Comparison of ENCODE assay signal across 8 cellular contexts in genomic region chr7:6447589-6448210, GRCh38. TPM values are rescaled to one million over a fixed set of nuclear protein-coding genes. Genes with fewer than 3 reads are reported as not detected.
DNase-seq lines count a peak whose midpoint lies in the region; ATAC-seq lines count a peak whose summit lies in the region.

DAGLB (minus strand) TSS chr7:6447954; CDS start chr7:6447842, 112 bp downstream.

- H3K36me3 Mint-ChIP-seq in IgD-negative memory B cell = no peaks in the 10 kb centered on the region

- peak within 1 kb of the TSS; percentile 98 to 99 (median 98) for H3K27ac Mint-ChIP-seq in IgD-negative memory B cell

- peak within 1 kb of the TSS; percentile 95 to 100 (median 97) for H3K4me3 Mint-ChIP-seq in IgD-negative memory B cell

- H3K27me3 Mint-ChIP-seq in IgD-negative memory B cell = no peaks in the 10 kb centered on the region

- H3K4me1 Mint-ChIP-seq in IgD-negative memory B cell = peaks cover 11 to 20% (median 16%) of the 10 kb centered on the region in 3 donors

- ATAC-seq in GM21576 (IDR thresholded peaks at IDR 0.05; ENCODE audit: unreplicated experiment) = peak; percentile 81

- DNase-seq in DMS 273 treated with DMSO at 0.1 percent for 48 hours (lab: John Stamatoyannopoulos, UW) (peak; percentile 79), OCI-M1 (lab: John Stamatoyannopoulos, UW) (peak; percentile 95), activated T-cell treated with anti-CD3 and anti-CD28 coated beads for 24 hours (ENCODE audit: low read depth) (peak; percentile 95), epidermal melanocyte (ENCODE audit: insufficient read length, low spot score) (peak; percentile 94), middle frontal gyrus (ENCODE audit: extremely low spot score, low spot score) (peak; percentile 80)
- peak; percentile 93 for DNase-seq in stimulated activated CD8-positive, alpha-beta memory T cell treated with anti-CD3 and anti-CD28 coated beads, Interleukin-2, amount 100 ng/mL, for 1 hour (ENCODE audit: low read depth in 2 of 2)

- H3K9me3 Mint-ChIP-seq in IgD-negative memory B cell = no peaks in the 10 kb centered on the region

RNA-seq across cellular contexts. Expression of gene DAGLB, which starts in this region (rescaled TPM):
- polyA plus RNA-seq in IgD-negative memory B cell = 15.5 TPM

Comparison
In these comparisons a context has a peak if more than half of its experiments do, and no peak if none do; other contexts are left out.
1. Peak in every context shown above with its lines: DNase-seq and ATAC-seq.